In genomic region chr10:4676566-4676965, GRCh38 we compare ENCODE assay signal across 12 cellular contexts.
"Had no signal": no experiment of that assay in that cellular context is flagged by ENCODE, and none has a peak within 500 bp of the region (broad histone marks: within the 10 kb centered on the region; RNA-seq: fewer than 3 reads in every experiment).

No MANE protein-coding gene starts in this region.

- DNase-seq: activated CD4-positive, alpha-beta T cell treated with anti-CD3 and anti-CD28 coated beads, Interleukin-2, amount 50 U/mL, for 1 hour; activated naive CD4-positive, alpha-beta T cell treated with Interleukin-2 at 50 U/mL for 16 hours; activated T-cell treated with anti-CD3 and anti-CD28 coated beads for 4 hours; anterior cingulate cortex; cerebellar nuclear complex; erythroblast; stimulated activated CD4-positive, alpha-beta T cell treated with anti-CD3 and anti-CD28 coated beads, Interleukin-2, amount 100 ng/mL, for 48 hours; T-cell; T-helper 9 cell had no signal

- H3K4me1 Mint-ChIP-seq: stimulated activated memory B cell treated with anti-CD40 and anti-IgM and Interleukin-4, amounts not matched to agents 10 μg/mL and 1 μg/mL and 100 μg/mL, for 72 hours; T-cell had no signal

- H3K36me3 Mint-ChIP-seq: stimulated activated memory B cell treated with anti-CD40 and anti-IgM and Interleukin-4, amounts not matched to agents 10 μg/mL and 1 μg/mL and 100 μg/mL, for 72 hours; T-cell had no signal

- H3K9me3 Mint-ChIP-seq: dendritic cell treated with granulocyte-macrophage colony-stimulating factor and Interleukin-4, amounts not matched to agents 40 ng/mL and 50 ng/mL, for 4 days; stimulated activated memory B cell treated with anti-CD40 and anti-IgM and Interleukin-4, amounts not matched to agents 10 μg/mL and 1 μg/mL and 100 μg/mL, for 72 hours; T-cell had no signal

- ATAC-seq: activated CD4-positive, CD25-positive, alpha-beta regulatory T cell treated with anti-CD3 and anti-CD28 coated beads, Interleukin-2, amount 50 U/mL, for 24 hours; stimulated activated memory B cell treated with anti-CD40 and anti-IgM and Interleukin-4, amounts not matched to agents 10 μg/mL and 1 μg/mL and 100 μg/mL, for 72 hours; T-cell had no signal

- H3K27ac Mint-ChIP-seq: dendritic cell treated with granulocyte-macrophage colony-stimulating factor and Interleukin-4, amounts not matched to agents 40 ng/mL and 50 ng/mL, for 4 days; stimulated activated memory B cell treated with anti-CD40 and anti-IgM and Interleukin-4, amounts not matched to agents 10 μg/mL and 1 μg/mL and 100 μg/mL, for 72 hours; T-cell had no signal

- H3K4me3 Mint-ChIP-seq: dendritic cell treated with granulocyte-macrophage colony-stimulating factor and Interleukin-4, amounts not matched to agents 40 ng/mL and 50 ng/mL, for 4 days; stimulated activated memory B cell treated with anti-CD40 and anti-IgM and Interleukin-4, amounts not matched to agents 10 μg/mL and 1 μg/mL and 100 μg/mL, for 72 hours; T-cell had no signal
